17 cellular contexts compared by ENCODE assay signal in the genomic region with DNA sequence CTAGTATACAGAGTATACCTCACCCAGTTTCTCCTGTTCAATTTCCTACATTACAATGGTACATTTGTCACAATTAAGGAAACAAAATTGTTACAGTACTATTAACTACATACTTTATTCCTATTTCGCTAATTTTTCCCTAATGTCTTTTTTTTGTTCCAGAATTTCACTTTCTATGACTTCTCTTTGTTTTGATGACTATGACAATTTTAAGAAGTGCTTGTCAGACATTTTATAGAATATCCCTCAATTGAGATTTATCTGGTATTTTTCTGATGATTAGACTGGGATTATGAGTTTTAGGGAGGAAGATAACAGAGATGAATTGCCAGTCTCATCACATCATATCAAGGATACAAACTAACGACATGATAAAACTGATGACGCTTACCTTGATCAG. TPM values are rescaled to one million over a fixed set of nuclear protein-coding genes. Genes with fewer than 3 reads are reported as not detected.
A peak's percentile ranks its signal among the peaks of the same experiment; 100 is the strongest.
DNase-seq lines count a peak whose midpoint lies in the region; ATAC-seq, FAIRE-seq and TF ChIP-seq lines count a peak whose summit lies in the region.
"Had no signal": no experiment of that assay in that cellular context is flagged by ENCODE, and none has a peak within 500 bp of the region (broad histone marks: within the 10 kb centered on the region; RNA-seq: fewer than 3 reads in every experiment).

No MANE protein-coding gene starts in this region.

- intact Hi-C loops in HepG2 (cut with micrococcal nuclease; ENCODE audit: unreplicated experiment) (no loop called here), right lobe of liver (cut with DNase I) (no loop called here), dorsolateral prefrontal cortex (cut with DNase I) (no loop called here), right cardiac atrium (cut with DNase I) (no loop called here)

- H3K27ac Mint-ChIP-seq in T-cell = peak overlapping the region; percentile 71 to 74

- TF ChIP-seq CTCF in HepG2 (CRISPR knock-in tag; IDR thresholded peaks at IDR 0.05) (no peak), right lobe of liver (IDR thresholded peaks at IDR 0.05) (no peak), dorsolateral prefrontal cortex (IDR thresholded peaks at IDR 0.05 in 54 of 56, conservative IDR thresholded peaks at IDR 0.05 in 2 of 56; ENCODE audit: low read depth in 1 of 56, partially characterized antibody in 56 of 56) (no peak)

- H3K9me3 ChIP-seq in HepG2 (ENCODE audit: low read length) (no peaks in the 10 kb centered on the region), right lobe of liver (no peaks in the 10 kb centered on the region), right cardiac atrium (ENCODE audit: control insufficient read depth, low read length) (no peaks in the 10 kb centered on the region)
- H3K9me3 ChIP-seq: suprapubic skin had no signal

- peak overlapping the region; percentile 80 for H3K4me2 ChIP-seq in HepG2 (ENCODE audit: low read depth, low read length)

- no peaks in the 10 kb centered on the region; a peak in 1 of 5 replicates for H3K27me3 ChIP-seq in HepG2 (ENCODE audit: control insufficient read depth in 1 of 2, insufficient read depth in 2 of 2, low read length in 2 of 2)
- no peaks in the 10 kb centered on the region for H3K27me3 ChIP-seq in right lobe of liver
- H3K27me3 ChIP-seq in dorsolateral prefrontal cortex = no peaks in the 10 kb centered on the region
- H3K27me3 ChIP-seq in right cardiac atrium (ENCODE audit: control insufficient read depth, insufficient read depth) = no peaks in the 10 kb centered on the region
- H3K27me3 ChIP-seq: suprapubic skin had no signal

- peaks cover 19% of the 10 kb centered on the region for H4K20me1 ChIP-seq in HepG2 (ENCODE audit: insufficient read depth, low read length)

- H3K9ac ChIP-seq in HepG2 (ENCODE audit: insufficient read depth, low read depth, low read length) = no peak overlapping the region

- H3K4me1 ChIP-seq in HepG2 (ENCODE audit: insufficient read depth, low read length) (peaks cover 49% of the 10 kb centered on the region), right lobe of liver (peaks cover 0 to 18% (median 3%) of the 10 kb centered on the region in 4 donors), right cardiac atrium (ENCODE audit: control insufficient read depth, insufficient read depth, low read length) (no peaks in the 10 kb centered on the region)

- no peak for FAIRE-seq in HepG2 (lab: Jason Lieb, UNC)
- FAIRE-seq: kidney had no signal

- H3K4me1 Mint-ChIP-seq in T-cell = peaks cover 56 to 63% (median 63%) of the 10 kb centered on the region in 3 donors

- CTCF ChIA-PET in HepG2 (lab: Yijun Ruan, JAX; ENCODE audit: low intra/inter-chr PET ratio, low total read pairs) = no interaction called here
- CTCF ChIA-PET in T-cell (lab: Charles Lee) = interaction anchor here in 1 of 2 donors (0.7 kb wide), 1 partner anchor 499 kb away, joined by 3 read pairs; no protein-coding TSS in a partner anchor

- POLR2A ChIA-PET in HepG2 (lab: Yijun Ruan, JAX) (no interaction called here), T-cell (lab: Charles Lee) (no interaction called here)

- H3K27ac ChIP-seq in HepG2 (ENCODE audit: extremely low read length, insufficient read depth, low read length) (no peak overlapping the region), right lobe of liver (no peak overlapping the region), dorsolateral prefrontal cortex (peak overlapping the region in 45 of 59 donors; percentile 0 to 99 (median 95)), right cardiac atrium (ENCODE audit: low read length) (no peak overlapping the region)
- H3K27ac ChIP-seq: suprapubic skin, WERI-Rb-1 had no signal

- peaks cover 5% of the 10 kb centered on the region for H3K36me3 Mint-ChIP-seq in T-cell

- peak overlapping the region in 1 of 3 experiments; percentile 15; a peak in 1 of 6 replicates for H3K4me3 ChIP-seq in HepG2 (replicated peaks in 1 of 3; ENCODE audit: insufficient read depth in 1 of 3, low read depth in 2 of 3, low read length in 3 of 3)
- H3K4me3 ChIP-seq in right lobe of liver = no peak overlapping the region
- H3K4me3 ChIP-seq in dorsolateral prefrontal cortex = peak overlapping the region in 11 of 59 donors; percentile 0 to 99 (median 70)
- no peak overlapping the region for H3K4me3 ChIP-seq in right cardiac atrium (ENCODE audit: low read length)
- H3K4me3 ChIP-seq: suprapubic skin had no signal

- TF ChIP-seq POLR2A in HepG2 (IDR thresholded peaks at IDR 0.05; ENCODE audit: insufficient read depth in 1 of 2, low read depth in 2 of 2, low read length in 2 of 2) (no peak), right lobe of liver (IDR thresholded peaks at IDR 0.05) (no peak)

- TSS peak; percentile 14 for BruUV-seq in HepG2 (replicated peaks; lab: Mats Ljungman, UMichigan)

- H3K9me3 Mint-ChIP-seq in T-cell = peaks cover 0 to under 1% (median 0%) of the 10 kb centered on the region in 3 donors

- ATAC-seq in HepG2 (no peak), right lobe of liver (no peak), T-cell (replicated peaks in 1 of 4) (no peak), GM19023 (IDR thresholded peaks at IDR 0.05; ENCODE audit: unreplicated experiment) (no peak), right cardiac atrium (no peak)
- ATAC-seq: Panc1 had no signal

- TF ChIP-seq RAD21 in HepG2 (CRISPR knock-in tag; IDR thresholded peaks at IDR 0.05) = no peak

- TF ChIP-seq EP300 in HepG2 (IDR thresholded peaks at IDR 0.05; ENCODE audit: low read depth in 2 of 2, low read length in 2 of 2) (no peak), HepG2 (CRISPR knock-in tag; IDR thresholded peaks at IDR 0.05; ENCODE audit: borderline replicate concordance) (no peak)

- H3K36me3 ChIP-seq in HepG2 (replicated peaks in 1 of 2; ENCODE audit: control insufficient read depth in 1 of 2, insufficient read depth in 2 of 2, low read length in 2 of 2) (peaks cover 0 to 1% of the 10 kb centered on the region in 2 experiments; a peak in 1 of 5 replicates), right lobe of liver (no peaks in the 10 kb centered on the region)
- H3K36me3 ChIP-seq: suprapubic skin had no signal

- H2AFZ ChIP-seq in HepG2 (ENCODE audit: low read length) = no peak overlapping the region

- 94% methylated on average over 3 of the region's 3 CpGs for WGBS in HepG2 (ENCODE audit: low lambda C conversion rate)
- 86% methylated on average over 3 of the region's 3 CpGs for WGBS in right lobe of liver (ENCODE audit: insufficient coverage, low coverage, low lambda C conversion rate, missing lambda C conversion rate)
- WGBS in right cardiac atrium = 90% methylated on average over 3 of the region's 3 CpGs

- in situ Hi-C loops in HepG2 (cut with HindIII; ENCODE audit: extremely low pct_ligation_motif_present, low pct_unique_long_range_greater_than_20kb) = no loop called here

- peak overlapping the region; percentile 14 to 53 (median 21) for H3K4me3 Mint-ChIP-seq in T-cell

- H3K27me3 Mint-ChIP-seq in T-cell = no peaks in the 10 kb centered on the region

- peaks cover 83% of the 10 kb centered on the region for H3K79me2 ChIP-seq in HepG2 (ENCODE audit: insufficient read depth, low read length)

- DNase-seq in HepG2 (ENCODE audit: low spot score) (no peak), right lobe of liver (no peak), T-cell (no peak), dorsolateral prefrontal cortex (no peak), DMS 273 (lab: John Stamatoyannopoulos, UW; ENCODE audit: unreplicated experiment) (no peak), right cardiac atrium (no peak), NCI-H2227 (lab: John Stamatoyannopoulos, UW; ENCODE audit: unreplicated experiment) (no peak)
- DNase-seq: effector CD8-positive, alpha-beta T cell; kidney; mesendoderm; NCI-H1092; NCI-H2081 treated with DMSO at 0.1 percent for 48 hours; NCI-H69; WERI-Rb-1 had no signal

TF ChIP-seq in HepG2, 621 proteins besides CTCF, POLR2A, EP300 and RAD21 (continues in another document):
- TF ChIP-seq ZKSCAN8 (CRISPR knock-in tag; IDR thresholded peaks at IDR 0.05; ENCODE audit: borderline replicate concordance) = no peak
- no peak for TF ChIP-seq RBAK (CRISPR knock-in tag; IDR thresholded peaks at IDR 0.05)
- TF ChIP-seq, protein P1, sequence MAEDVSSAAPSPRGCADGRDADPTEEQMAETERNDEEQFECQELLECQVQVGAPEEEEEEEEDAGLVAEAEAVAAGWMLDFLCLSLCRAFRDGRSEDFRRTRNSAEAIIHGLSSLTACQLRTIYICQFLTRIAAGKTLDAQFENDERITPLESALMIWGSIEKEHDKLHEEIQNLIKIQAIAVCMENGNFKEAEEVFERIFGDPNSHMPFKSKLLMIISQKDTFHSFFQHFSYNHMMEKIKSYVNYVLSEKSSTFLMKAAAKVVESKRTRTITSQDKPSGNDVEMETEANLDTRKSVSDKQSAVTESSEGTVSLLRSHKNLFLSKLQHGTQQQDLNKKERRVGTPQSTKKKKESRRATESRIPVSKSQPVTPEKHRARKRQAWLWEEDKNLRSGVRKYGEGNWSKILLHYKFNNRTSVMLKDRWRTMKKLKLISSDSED (CRISPR knock-in tag; IDR thresholded peaks at IDR 0.05) = no peak

RNA-seq across cellular contexts. Expression of a gene that starts 3.6 kb away (rescaled TPM):
- total RNA-seq in HepG2 (2016; rRNA removed; fragmentation: Illumina TruSeq; extraction: Trizol) (41.9 and 64.2 TPM in 2 replicates), right lobe of liver (10 to 100 TPM; 13.4 to 25.8 (median 19.0) TPM), T-cell (10 to 100 TPM; 43.4 to 54.8 (median 49.7) TPM), dorsolateral prefrontal cortex (10 to 100 TPM; 18.9 to 82.0 (median 34.8) TPM), right cardiac atrium (10 to 100 TPM; 15.2 to 22.2 (median 18.7) TPM)
- 55.0 and 65.0 TPM in 2 replicates for total RNA-seq in HepG2 (2016; cell fraction: cytosol; rRNA removed; fragmentation: Illumina TruSeq; extraction: Trizol; ENCODE audit: low read depth)
- 40.3 and 60.7 TPM in 2 replicates for total RNA-seq in HepG2 (2016; cell fraction: insoluble cytoplasmic fraction; rRNA removed; fragmentation: Illumina TruSeq; extraction: Trizol)
- total RNA-seq in HepG2 (2016; cell fraction: membrane; rRNA removed; fragmentation: Illumina TruSeq; extraction: Trizol) = 38.6 and 41.7 TPM in 2 replicates
- 36.1 and 36.8 TPM in 2 replicates for total RNA-seq in HepG2 (2016; cell fraction: nucleus; rRNA removed; fragmentation: Illumina TruSeq; extraction: Trizol)
- polyA plus RNA-seq in HepG2 (2011; rRNA removed) (20.7 and 23.5 TPM in 2 replicates), right cardiac atrium (4.4 TPM)
- polyA plus RNA-seq in HepG2 (2011; cell fraction: cytosol; rRNA removed) = 9.1 and 13.6 TPM in 2 replicates
- polyA plus RNA-seq in HepG2 (2011; cell fraction: nucleus; rRNA removed) = 16.6 and 19.6 TPM in 2 replicates
- polyA plus RNA-seq in HepG2 (2012) = 23.3 and 23.5 TPM in 2 replicates
- polyA plus RNA-seq in HepG2 (2016; cell fraction: cytosol; fragmentation: Illumina TruSeq; extraction: Trizol; ENCODE audit: low read depth) = 0.71 and 1.4 TPM in 2 replicates
- polyA plus RNA-seq in HepG2 (2016; cell fraction: insoluble cytoplasmic fraction; fragmentation: Illumina TruSeq; extraction: Trizol; ENCODE audit: low read depth) = 19.8 and 21.3 TPM in 2 replicates
- polyA plus RNA-seq in HepG2 (2016; cell fraction: membrane; fragmentation: Illumina TruSeq; extraction: Trizol; ENCODE audit: low read depth) = 2.1 and 2.4 TPM in 2 replicates
- 27.3 and 30.6 TPM in 2 replicates for polyA plus RNA-seq in HepG2 (2016; cell fraction: nucleus; fragmentation: Illumina TruSeq; extraction: Trizol; ENCODE audit: insufficient read depth, low read depth)
- 15.0 and 23.6 TPM in 2 replicates for polyA minus RNA-seq in HepG2 (2011; rRNA and poly(A)+ RNA removed; ENCODE audit: low replicate concordance)
- 35.9 and 43.0 TPM in 2 replicates for polyA minus RNA-seq in HepG2 (2011; cell fraction: cytosol; rRNA and poly(A)+ RNA removed)
- 93.5 and 119 TPM in 2 replicates for polyA minus RNA-seq in HepG2 (2011; cell fraction: nucleus; rRNA and poly(A)+ RNA removed)

Comparison
In these comparisons a context has a peak if more than half of its experiments do, and no peak if none do; other contexts are left out.
1. H3K27ac ChIP-seq: peak in dorsolateral prefrontal cortex (45 of 59); none in HepG2 (single experiment), right lobe of liver (0 of 3) and right cardiac atrium (single experiment).